In the genomic region with DNA sequence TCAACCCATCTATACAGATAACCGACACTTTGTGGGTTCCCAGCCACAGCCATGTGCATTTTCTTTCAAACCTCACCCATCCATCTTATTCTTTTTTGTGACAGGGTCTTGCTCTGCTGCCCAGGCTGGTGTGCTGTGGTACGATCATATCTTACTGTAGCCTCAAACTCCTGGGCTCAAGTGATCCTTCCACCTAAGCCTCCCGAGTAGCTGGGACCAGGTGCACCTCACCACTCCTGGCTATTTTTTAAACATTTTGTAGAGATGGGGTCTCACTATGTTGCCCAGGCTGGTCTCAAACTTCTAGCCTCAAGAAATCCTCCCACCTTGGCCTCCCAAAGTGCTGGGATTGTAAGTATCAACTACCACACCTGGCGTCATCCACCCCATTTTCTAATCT, we compare ENCODE assay signal across 9 cellular contexts. TPM values are rescaled to one million over a fixed set of nuclear protein-coding genes. Genes with fewer than 3 reads are reported as not detected.
"Had no signal": no experiment of that assay in that cellular context is flagged by ENCODE, and none has a peak within 500 bp of the region (broad histone marks: within the 10 kb centered on the region; RNA-seq: fewer than 3 reads in every experiment).

No MANE protein-coding gene starts in this region.

- FAIRE-seq: G401.6, GM12878, GM12891, GM12892, GM18507, GM19239 had no signal

- H3K4me3 ChIP-seq: GM12878 had no signal

- DNase-seq: GDM1, GF-D8 had no signal

- ATAC-seq: GM12878 had no signal

RNA-seq across cellular contexts. Expression of a gene that starts 24.7 kb away (rescaled TPM):
- total RNA-seq: G401 had no signal
